ENCODE assay signal across 2 cellular contexts in genomic region chr14:65336191-65336591, GRCh38.
TF ChIP-seq lines count a peak whose summit lies in the region.

No MANE protein-coding gene starts in this region.

TF ChIP-seq in GM12878, 131 proteins besides CTCF, POLR2A, EP300 and RAD21 (continued from another document and continues in another):
- peak; percentile 66; the same call in 1 of the 2 replicates for TF ChIP-seq ZBED1 (IDR thresholded peaks at IDR 0.05; ENCODE audit: borderline replicate concordance)
- no peak for TF ChIP-seq CHD4 (IDR thresholded peaks at IDR 0.05)
- no peak for TF ChIP-seq ZNF24 (IDR thresholded peaks at IDR 0.05)
- peak; percentile 58 for TF ChIP-seq BCL3 (IDR thresholded peaks at IDR 0.05; ENCODE audit: borderline replicate concordance, insufficient read depth, low read depth, low read length, poor library complexity, severe bottlenecking)
- no peak for TF ChIP-seq TCF12 (IDR thresholded peaks at IDR 0.05; ENCODE audit: low read depth, low read length)
- no peak for TF ChIP-seq POLR2AphosphoS5 (IDR thresholded peaks at IDR 0.05; ENCODE audit: low read length)
- TF ChIP-seq BHLHE40 (IDR thresholded peaks at IDR 0.05; ENCODE audit: borderline replicate concordance in 1 of 2, low read depth in 2 of 2, low read length in 1 of 2) = no peak
- TF ChIP-seq MTA2 (IDR thresholded peaks at IDR 0.05; ENCODE audit: low read depth) = no peak
- TF ChIP-seq TCF7 (IDR thresholded peaks at IDR 0.05; ENCODE audit: borderline replicate concordance) = peak; percentile 82
- TF ChIP-seq RUNX3 (IDR thresholded peaks at IDR 0.05; ENCODE audit: low read length) = peak; percentile 95
- no peak for TF ChIP-seq GATAD2B (conservative IDR thresholded peaks at IDR 0.05; ENCODE audit: low read depth)
- TF ChIP-seq LARP7 (IDR thresholded peaks at IDR 0.05) = no peak
- TF ChIP-seq ZNF384 (IDR thresholded peaks at IDR 0.05; ENCODE audit: borderline replicate concordance, low read depth, low read length) = no peak
- peak; percentile 92 for TF ChIP-seq NFIC (IDR thresholded peaks at IDR 0.05; ENCODE audit: low read depth, low read length)
- TF ChIP-seq RCOR1 (conservative IDR thresholded peaks at IDR 0.05; ENCODE audit: low read depth, low read length) = no peak
- TF ChIP-seq HCFC1 (IDR thresholded peaks at IDR 0.05; ENCODE audit: low read length) = no peak
- peak in 1 of 2 experiments; percentile 37; a peak in 1 of 4 replicates for TF ChIP-seq ETV6 (conservative IDR thresholded peaks at IDR 0.05 in 1 of 2, IDR thresholded peaks at IDR 0.05 in 1 of 2; ENCODE audit: borderline replicate concordance in 1 of 2, low read depth in 1 of 2)
- no peak for TF ChIP-seq HSF1 (IDR thresholded peaks at IDR 0.05; ENCODE audit: low read depth, low read length)
- TF ChIP-seq CEBPZ (IDR thresholded peaks at IDR 0.05; ENCODE audit: low read depth, low read length) = no peak
- no peak for TF ChIP-seq SREBF1 (IDR thresholded peaks at IDR 0.05; ENCODE audit: low read length)
- no peak for TF ChIP-seq RBBP5 (conservative IDR thresholded peaks at IDR 0.05)
- TF ChIP-seq RFX5 (IDR thresholded peaks at IDR 0.05; ENCODE audit: low read depth, low read length) = no peak
- no peak for TF ChIP-seq RAD51 (IDR thresholded peaks at IDR 0.05)
- no peak for TF ChIP-seq TARDBP (IDR thresholded peaks at IDR 0.05; ENCODE audit: borderline replicate concordance)
- no peak for TF ChIP-seq SUPT20H (IDR thresholded peaks at IDR 0.05; ENCODE audit: borderline replicate concordance, control insufficient read depth, low read depth, low read length)
- TF ChIP-seq MEF2B (IDR thresholded peaks at IDR 0.05; ENCODE audit: partially characterized antibody, poor library complexity, severe bottlenecking) = no peak
- peak; percentile 18 to 20; a peak in 1 of 4 replicates for TF ChIP-seq IKZF2 (IDR thresholded peaks at IDR 0.05)
- TF ChIP-seq IRF4 (IDR thresholded peaks at IDR 0.05; ENCODE audit: low read depth, low read length) = peak; percentile 84; the same call in 1 of the 2 replicates
- TF ChIP-seq BCL11A (IDR thresholded peaks at IDR 0.05; ENCODE audit: low read depth, low read length) = peak; percentile 65; the same call in 1 of the 2 replicates
- TF ChIP-seq MLLT1 (IDR thresholded peaks at IDR 0.05) = no peak

TF ChIP-seq in GM23338, 12 proteins besides CTCF, POLR2A, EP300 and RAD21 (continued from another document):
- TF ChIP-seq ZNF462 (CRISPR knock-in tag; IDR thresholded peaks at IDR 0.05) (no peak), CREB1 (CRISPR knock-in tag; IDR thresholded peaks at IDR 0.05; ENCODE audit: low read depth) (no peak), STAT1 (IDR thresholded peaks at IDR 0.05; ENCODE audit: unreplicated experiment) (no peak), ETS1 (IDR thresholded peaks at IDR 0.05) (no peak), EZH2 (IDR thresholded peaks at IDR 0.05; ENCODE audit: low read depth, unreplicated experiment) (no peak)
